Comparison of ENCODE assay signal across 16 cellular contexts in the genomic region with DNA sequence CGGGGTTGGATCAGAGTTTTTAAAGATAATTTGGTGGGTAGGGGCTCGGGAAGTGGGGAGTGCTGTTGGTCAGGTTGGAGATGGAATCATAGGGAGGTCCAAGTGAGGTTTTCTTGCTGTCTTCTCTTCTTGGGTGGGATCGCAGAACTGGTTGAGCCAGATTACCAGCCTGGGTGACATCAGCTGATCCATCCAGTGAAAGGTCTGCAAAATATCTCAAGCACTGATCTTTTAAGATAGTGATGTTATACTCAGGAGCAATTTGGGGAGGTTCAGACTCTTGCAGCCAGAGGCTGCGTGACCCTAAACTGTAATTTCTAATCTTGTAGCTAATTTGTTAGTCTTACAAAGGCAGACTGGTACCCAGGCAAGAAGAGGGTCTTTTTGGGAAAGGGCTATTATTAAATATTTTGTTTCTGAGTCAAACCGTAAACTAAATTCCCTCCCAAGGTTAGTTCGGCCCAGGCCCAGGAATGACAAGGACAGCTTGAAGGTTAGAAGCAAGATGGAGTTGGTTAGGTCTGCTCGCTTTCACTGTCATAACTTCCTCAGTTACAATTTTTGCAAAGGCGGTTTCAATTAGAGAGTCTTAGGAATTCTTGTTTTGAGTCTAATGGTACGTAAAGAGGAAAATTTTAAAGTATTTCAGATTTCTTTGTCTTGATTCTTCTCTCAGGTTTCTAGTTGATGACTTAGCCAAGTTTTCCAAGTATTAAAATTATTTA.
"Had no signal": no experiment of that assay in that cellular context is flagged by ENCODE, and none has a peak within 500 bp of the region (broad histone marks: within the 10 kb centered on the region; RNA-seq: fewer than 3 reads in every experiment).

No MANE protein-coding gene starts in this region.

- H3K4me3 Mint-ChIP-seq: activated CD4-positive, alpha-beta T cell treated with anti-CD3 and anti-CD28 coated beads, Interleukin-2, amount 10 ng/mL, durations not matched to agents 24 days and 14 days; memory B cell; stimulated activated naive CD8-positive, alpha-beta T cell treated with anti-CD3 and anti-CD28 coated beads, Interleukin-15, Interleukin-2, amounts not matched to agents 100 ng/mL and 50 ng/mL, for 24 hours had no signal

- H3K9me3 ChIP-seq: ascending aorta, heart right ventricle, left ventricle myocardium inferior, thoracic aorta, uterus had no signal

- DNase-seq: activated CD4-positive, alpha-beta T cell treated with anti-CD3 and anti-CD28 coated beads, Interleukin-2, amount 10 ng/mL, durations not matched to agents 24 days and 14 days; activated effector memory CD4-positive, alpha-beta T cell treated with Interleukin-2 at 50 U/mL for 16 hours; activated T-cell treated with anti-CD3 and anti-CD28 coated beads, Interleukin-2, amount 50 U/mL, for 1 hour; heart right ventricle; left ventricle myocardium inferior; stimulated activated CD4-positive, alpha-beta T cell treated with anti-CD3 and anti-CD28 coated beads, Interleukin-4, amount 100 ng/mL, for 1 hour; stimulated activated CD8-positive, alpha-beta memory T cell treated with anti-CD3 and anti-CD28 coated beads, Interleukin-4, amount 100 ng/mL, for 48 hours; T-helper 1 cell; uterus had no signal

- H3K36me3 ChIP-seq: uterus had no signal

- H3K27ac Mint-ChIP-seq: activated CD4-positive, alpha-beta T cell treated with anti-CD3 and anti-CD28 coated beads, Interleukin-2, amount 10 ng/mL, durations not matched to agents 24 days and 14 days; memory B cell; stimulated activated naive CD8-positive, alpha-beta T cell treated with anti-CD3 and anti-CD28 coated beads, Interleukin-15, Interleukin-2, amounts not matched to agents 100 ng/mL and 50 ng/mL, for 24 hours had no signal

- H3K27ac ChIP-seq: ascending aorta, heart right ventricle, left ventricle myocardium inferior, thoracic aorta, uterus had no signal

- H3K4me3 ChIP-seq: ascending aorta, heart right ventricle, left ventricle myocardium inferior, thoracic aorta, uterus had no signal

- H3K4me1 ChIP-seq: ascending aorta, uterus had no signal

- H3K27me3 Mint-ChIP-seq: activated CD4-positive, alpha-beta T cell treated with anti-CD3 and anti-CD28 coated beads, Interleukin-2, amount 10 ng/mL, durations not matched to agents 24 days and 14 days; memory B cell; stimulated activated naive CD8-positive, alpha-beta T cell treated with anti-CD3 and anti-CD28 coated beads, Interleukin-15, Interleukin-2, amounts not matched to agents 100 ng/mL and 50 ng/mL, for 24 hours had no signal

- H3K27me3 ChIP-seq: ascending aorta, heart right ventricle, uterus had no signal

- H3K9me3 Mint-ChIP-seq: activated CD4-positive, alpha-beta T cell treated with anti-CD3 and anti-CD28 coated beads, Interleukin-2, amount 10 ng/mL, durations not matched to agents 24 days and 14 days; memory B cell; stimulated activated naive CD8-positive, alpha-beta T cell treated with anti-CD3 and anti-CD28 coated beads, Interleukin-15, Interleukin-2, amounts not matched to agents 100 ng/mL and 50 ng/mL, for 24 hours had no signal

- FAIRE-seq: bronchial epithelial cell, frontal cortex, keratinocyte had no signal
